In genomic region chr2:200350796-200351195, GRCh38 we compare ENCODE assay signal across 16 cellular contexts. TPM values are rescaled to one million over a fixed set of nuclear protein-coding genes. Genes with fewer than 3 reads are reported as not detected.
DNase-seq lines count a peak whose midpoint lies in the region; ATAC-seq and TF ChIP-seq lines count a peak whose summit lies in the region.
"Had no signal": no experiment of that assay in that cellular context is flagged by ENCODE, and none has a peak within 500 bp of the region (broad histone marks: within the 10 kb centered on the region; RNA-seq: fewer than 3 reads in every experiment).

No MANE protein-coding gene starts in this region.

- H3K18ac ChIP-seq in H9 (ENCODE audit: insufficient read length, low read depth, low read length) = no peak overlapping the region

- no peak overlapping the region for H3K4ac ChIP-seq in H9 (ENCODE audit: low read depth, low read length)

- H2AFZ ChIP-seq in H9 (ENCODE audit: low read length) = no peak overlapping the region

- peaks cover 4% of the 10 kb centered on the region for H3K79me1 ChIP-seq in H9 (ENCODE audit: insufficient read depth, low read depth, low read length, poor library complexity, severe bottlenecking)

- H3K14ac ChIP-seq in H9 (ENCODE audit: insufficient read depth, low read length) = no peak overlapping the region

- no peak overlapping the region for H2BK12ac ChIP-seq in H9 (ENCODE audit: insufficient read length, low read depth, low read length)

- no peaks in the 10 kb centered on the region for H4K20me1 ChIP-seq in H9 (ENCODE audit: control insufficient read depth, insufficient read depth, insufficient read length)

- no peak overlapping the region for H4K5ac ChIP-seq in H9 (ENCODE audit: insufficient read length, low read depth, low read length)

- H3K36me3 Mint-ChIP-seq in H9 (ENCODE audit: insufficient read depth in 1 of 3, low read depth in 3 of 3) = peaks cover 11 to 20% (median 13%) of the 10 kb centered on the region in 3 experiments
- H3K36me3 Mint-ChIP-seq: stimulated activated effector memory CD8-positive, alpha-beta T cell treated with anti-CD3 and anti-CD28 coated beads, Interleukin-12 subunit alpha, Interleukin-12 subunit beta, amount 100 ng/mL, for 72 hours had no signal

- no peaks in the 10 kb centered on the region for H3K27me3 Mint-ChIP-seq in H9 (ENCODE audit: low read depth)

- H3K27ac ChIP-seq in H9 (ENCODE audit: insufficient read length, low read depth, low read length) = no peak overlapping the region
- H3K27ac ChIP-seq: upper lobe of right lung had no signal

- H4K91ac ChIP-seq in H9 (ENCODE audit: insufficient read length, low read depth, low read length) = no peak overlapping the region

- no peak overlapping the region for H2BK120ac ChIP-seq in H9 (ENCODE audit: low read depth, low read length, poor library complexity, severe bottlenecking)

- no peak overlapping the region for H3K4me2 ChIP-seq in H9 (ENCODE audit: insufficient read depth, insufficient read length, low read length)
- H3K4me2 ChIP-seq: SK-N-SH had no signal

- DNase-seq in H9 = no peak
- peak; percentile 32 for DNase-seq in amniotic stem cell (lab: John Stamatoyannopoulos, UW)
- DNase-seq in fibroblast of the aortic adventitia (ENCODE audit: low read depth) = peak; percentile 91
- peak; percentile 77 for DNase-seq in renal cortical epithelial cell (ENCODE audit: low read depth)
- no peak for DNase-seq in NCI-H1417 treated with DMSO at 0.1 percent for 48 hours (lab: John Stamatoyannopoulos, UW)
- no peak for DNase-seq in activated naive CD4-positive, alpha-beta T cell treated with anti-CD3 and anti-CD28 coated beads, Interleukin-2, amount 50 U/mL, for 16 hours
- DNase-seq in NCI-H1417 (lab: John Stamatoyannopoulos, UW) = no peak
- DNase-seq: activated gamma-delta T cell; CD8-positive, alpha-beta memory T cell; central memory CD4-positive, alpha-beta T cell; hypothalamus; NCI-H1105 treated with DMSO at 0.1 percent for 48 hours; SK-N-SH; upper lobe of right lung had no signal

- no peak overlapping the region for H2BK15ac ChIP-seq in H9 (ENCODE audit: low read depth, low read length)

- no peak overlapping the region for H2BK20ac ChIP-seq in H9 (ENCODE audit: low read depth, low read length, poor library complexity, severe bottlenecking)

- H3K9me3 Mint-ChIP-seq in H9 = peaks cover 0 to 3% of the 10 kb centered on the region in 2 experiments; a peak in 3 of 5 replicates
- H3K9me3 Mint-ChIP-seq: CD8-positive, alpha-beta memory T cell; stimulated activated effector memory CD8-positive, alpha-beta T cell treated with anti-CD3 and anti-CD28 coated beads, Interleukin-12 subunit alpha, Interleukin-12 subunit beta, amount 100 ng/mL, for 72 hours had no signal

- no peak overlapping the region for H4K8ac ChIP-seq in H9 (replicated peaks; ENCODE audit: insufficient read length, low read depth, low read length)

- TF ChIP-seq CTCF in H9 (conservative IDR thresholded peaks at IDR 0.05) = no peak
- TF ChIP-seq CTCF in fibroblast of the aortic adventitia (IDR thresholded peaks at IDR 0.05; ENCODE audit: insufficient read depth, low read length) = no peak

- H3K9me3 ChIP-seq in H9 (ENCODE audit: control insufficient read depth, low read depth, low read length) = no peaks in the 10 kb centered on the region
- H3K9me3 ChIP-seq: SK-N-SH, upper lobe of right lung had no signal

- no peaks in the 10 kb centered on the region for H3K27me3 ChIP-seq in H9 (ENCODE audit: insufficient read depth, low read length)
- H3K27me3 ChIP-seq: upper lobe of right lung had no signal

- H3K23ac ChIP-seq in H9 (ENCODE audit: insufficient read length, low read depth, low read length) = no peak overlapping the region

- ATAC-seq in HG03280 (IDR thresholded peaks at IDR 0.05; ENCODE audit: unreplicated experiment) = no peak
- ATAC-seq: stimulated activated effector memory CD8-positive, alpha-beta T cell treated with anti-CD3 and anti-CD28 coated beads, Interleukin-12 subunit alpha, Interleukin-12 subunit beta, amount 100 ng/mL, for 72 hours; upper lobe of right lung had no signal

- H3K4me1 ChIP-seq in H9 (ENCODE audit: insufficient read depth, low read length) = peaks cover 25% of the 10 kb centered on the region

- no CpG with 5 or more reads among the region's 1 CpG for WGBS in H9 (ENCODE audit: extremely low coverage, insufficient read length, low lambda C conversion rate)

- no peak overlapping the region for H3K9ac ChIP-seq in H9 (ENCODE audit: extremely low read depth, insufficient read length, low read length)
- H3K9ac ChIP-seq: SK-N-SH had no signal

- H2AK5ac ChIP-seq in H9 (ENCODE audit: insufficient read length, low read length) = no peak overlapping the region

- no peak overlapping the region for H3T11ph ChIP-seq in H9 (ENCODE audit: low read length)

- H3K23me2 ChIP-seq in H9 (ENCODE audit: insufficient read length, low read depth, low read length, poor library complexity, severe bottlenecking) = no peaks in the 10 kb centered on the region

- no peak overlapping the region for H2BK5ac ChIP-seq in H9 (ENCODE audit: insufficient read length, low read length)

- peaks cover 48 to 55% of the 10 kb centered on the region in 2 experiments for H3K4me1 Mint-ChIP-seq in H9
- H3K4me1 Mint-ChIP-seq: CD8-positive, alpha-beta memory T cell; stimulated activated effector memory CD8-positive, alpha-beta T cell treated with anti-CD3 and anti-CD28 coated beads, Interleukin-12 subunit alpha, Interleukin-12 subunit beta, amount 100 ng/mL, for 72 hours had no signal

- H3K56ac ChIP-seq in H9 (ENCODE audit: insufficient read length, low read depth, low read length) = no peak overlapping the region

- peaks cover 43% of the 10 kb centered on the region; the same call in 1 of the 2 replicates for H3K79me2 ChIP-seq in H9 (ENCODE audit: insufficient read depth, low read length)

- H3K4me3 ChIP-seq in fibroblast of the aortic adventitia (ENCODE audit: low read depth, low read length) = no peak overlapping the region
- H3K4me3 ChIP-seq: upper lobe of right lung had no signal

- H3K27ac Mint-ChIP-seq in H9 = peak overlapping the region in 2 of 3 experiments; percentile 26 to 82; a peak in 4 of 7 replicates
- H3K27ac Mint-ChIP-seq: CD8-positive, alpha-beta memory T cell; stimulated activated effector memory CD8-positive, alpha-beta T cell treated with anti-CD3 and anti-CD28 coated beads, Interleukin-12 subunit alpha, Interleukin-12 subunit beta, amount 100 ng/mL, for 72 hours had no signal

- H3K4me3 Mint-ChIP-seq in H9 = no peak overlapping the region
- H3K4me3 Mint-ChIP-seq: CD8-positive, alpha-beta memory T cell; stimulated activated effector memory CD8-positive, alpha-beta T cell treated with anti-CD3 and anti-CD28 coated beads, Interleukin-12 subunit alpha, Interleukin-12 subunit beta, amount 100 ng/mL, for 72 hours had no signal

RNA-seq across cellular contexts. Expression of gene SPATS2L, which starts 44.3 kb away (rescaled TPM):
- total RNA-seq in H9 (2021) (45.9 and 47.3 TPM in 2 replicates), fibroblast of the aortic adventitia (ENCODE audit: low replicate concordance) (40.7 and 117 TPM in 2 replicates), renal cortical epithelial cell (54.2 and 293 TPM in 2 replicates)

Comparison
In these comparisons a context has a peak if more than half of its experiments do, and no peak if none do; other contexts are left out.
1. DNase-seq: peak in amniotic stem cell (single experiment), fibroblast of the aortic adventitia (single experiment) and renal cortical epithelial cell (single experiment); none in H9 (single experiment), NCI-H1417 treated with DMSO at 0.1 percent for 48 hours (single experiment), activated naive CD4-positive, alpha-beta T cell treated with anti-CD3 and anti-CD28 coated beads, Interleukin-2, amount 50 U/mL, for 16 hours (single experiment) and NCI-H1417 (0 of 3).